In the genomic region with DNA sequence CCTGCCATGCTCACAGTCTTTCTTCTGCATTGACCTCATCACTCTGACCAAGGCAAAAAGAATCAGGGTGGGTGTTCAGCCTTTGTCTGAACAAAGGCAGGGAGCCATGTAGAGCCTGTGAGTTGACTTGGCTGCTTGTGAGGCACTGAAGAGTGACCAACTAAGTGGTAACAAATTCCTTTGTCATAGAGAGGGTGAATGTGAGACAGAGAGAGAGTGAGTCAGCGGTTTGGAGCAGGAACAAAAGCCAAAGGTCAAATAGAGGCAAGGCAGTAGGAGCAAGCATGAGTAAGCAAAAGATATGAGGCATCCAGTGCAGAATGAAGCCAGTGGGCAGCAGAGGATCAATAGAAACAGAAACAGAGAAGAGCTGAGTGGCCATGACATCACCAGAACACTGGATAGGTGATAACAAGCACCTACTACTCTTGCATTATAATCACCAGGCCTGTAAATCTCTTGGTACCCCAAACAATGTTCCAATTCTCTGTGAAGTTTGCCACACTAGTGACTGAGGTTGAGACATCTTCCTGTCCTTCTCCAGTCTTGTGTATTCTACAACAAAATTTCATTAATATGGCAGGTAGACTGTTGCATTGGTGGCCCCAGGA, we compare ENCODE assay signal across 8 cellular contexts.
DNase-seq lines count a peak whose midpoint lies in the region; ATAC-seq, FAIRE-seq and TF ChIP-seq lines count a peak whose summit lies in the region.

No MANE protein-coding gene starts in this region.

- no peaks in the 10 kb centered on the region for H3K4me1 Mint-ChIP-seq in activated CD4-positive, alpha-beta memory T cell treated with anti-CD3 and anti-CD28 coated beads for 36 hours (ENCODE audit: low read depth)

- no peaks in the 10 kb centered on the region for H3K36me3 Mint-ChIP-seq in activated CD4-positive, alpha-beta memory T cell treated with anti-CD3 and anti-CD28 coated beads for 36 hours

- H3K4me3 Mint-ChIP-seq in activated CD4-positive, alpha-beta memory T cell treated with anti-CD3 and anti-CD28 coated beads for 36 hours, result no peak overlapping the region

- H3K27ac Mint-ChIP-seq in activated CD4-positive, alpha-beta memory T cell treated with anti-CD3 and anti-CD28 coated beads for 36 hours, result no peak overlapping the region

- ATAC-seq in HG02610 (IDR thresholded peaks at IDR 0.05; ENCODE audit: unreplicated experiment) (peak; percentile 79), HG03025 (IDR thresholded peaks at IDR 0.05; ENCODE audit: low FRiP score, unreplicated experiment) (no peak)

- POLR2A ChIA-PET in activated CD4-positive, alpha-beta memory T cell treated with anti-CD3 and anti-CD28 coated beads for 36 hours (lab: Charles Lee), result no interaction called here

- no peak for DNase-seq in GM12892 (ENCODE audit: insufficient read length)
- peak; percentile 75 for DNase-seq in NCI-H69 (lab: John Stamatoyannopoulos, UW)
- DNase-seq in erythroblast (lab: John Stamatoyannopoulos, UW), result peak; percentile 71 to 76
- peak; percentile 100 for DNase-seq in renal cortical epithelial cell (ENCODE audit: low read depth)
- no peak for DNase-seq in activated CD4-positive, alpha-beta memory T cell treated with anti-CD3 and anti-CD28 coated beads for 36 hours
- no peak for DNase-seq in SK-N-DZ (ENCODE audit: low spot score)

- intact Hi-C loops in activated CD4-positive, alpha-beta memory T cell treated with anti-CD3 and anti-CD28 coated beads for 36 hours (cut with micrococcal nuclease), result no loop called here

- peaks cover 9% of the 10 kb centered on the region for H3K27me3 Mint-ChIP-seq in activated CD4-positive, alpha-beta memory T cell treated with anti-CD3 and anti-CD28 coated beads for 36 hours

- peak; percentile 68 for FAIRE-seq in GM12892 (lab: Jason Lieb, UNC)

- H3K9me3 Mint-ChIP-seq in activated CD4-positive, alpha-beta memory T cell treated with anti-CD3 and anti-CD28 coated beads for 36 hours, result no peaks in the 10 kb centered on the region

- CTCF ChIA-PET in activated CD4-positive, alpha-beta memory T cell treated with anti-CD3 and anti-CD28 coated beads for 36 hours (lab: Charles Lee), result no interaction called here

- no peak for TF ChIP-seq POLR2A in GM12892 (IDR thresholded peaks at IDR 0.05; ENCODE audit: low read depth, low read length)
- no peak for TF ChIP-seq POLR2A in erythroblast (IDR thresholded peaks at IDR 0.05; ENCODE audit: low read length)

Comparison
In these comparisons a context has a peak if more than half of its experiments do, and no peak if none do; other contexts are left out.
1. DNase-seq: peak in NCI-H69 (single experiment), erythroblast (2 of 2) and renal cortical epithelial cell (single experiment); none in GM12892 (single experiment), activated CD4-positive, alpha-beta memory T cell treated with anti-CD3 and anti-CD28 coated beads for 36 hours (single experiment) and SK-N-DZ (single experiment).